8 cellular contexts compared by ENCODE assay signal in the genomic region with DNA sequence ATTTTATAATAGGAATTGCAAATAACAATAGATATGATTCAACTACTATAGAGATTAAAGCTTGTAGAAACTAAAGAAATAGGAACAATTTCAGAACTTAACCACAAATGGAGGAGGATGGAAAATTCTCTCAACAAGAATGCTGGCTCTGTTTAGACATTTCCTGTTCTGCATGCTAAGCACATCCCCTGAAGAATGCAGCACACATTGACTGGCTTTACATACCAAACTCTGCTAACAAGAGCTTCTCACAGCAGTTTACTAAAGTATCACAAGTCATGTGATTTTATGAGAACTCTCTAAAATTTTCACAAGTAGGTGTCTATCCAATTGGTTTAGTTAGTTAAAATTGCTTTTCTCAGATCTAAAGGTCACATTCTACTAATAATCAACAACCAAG.
DNase-seq lines count a peak whose midpoint lies in the region; ATAC-seq and TF ChIP-seq lines count a peak whose summit lies in the region.
"Had no signal": no experiment of that assay in that cellular context is flagged by ENCODE, and none has a peak within 500 bp of the region (broad histone marks: within the 10 kb centered on the region; RNA-seq: fewer than 3 reads in every experiment).

No MANE protein-coding gene starts in this region.

- H3K36me3 Mint-ChIP-seq in stimulated activated naive B cell treated with anti-CD40 and anti-IgM and Interleukin-4, amounts not matched to agents 10 μg/mL and 1 μg/mL and 100 μg/mL, for 72 hours: peaks cover 34 to 45% of the 10 kb centered on the region in 2 donors
- H3K36me3 Mint-ChIP-seq in activated CD4-positive, alpha-beta memory T cell treated with anti-CD3 and anti-CD28 coated beads, Interleukin-2, amount 10 ng/mL, durations not matched to agents 7 days and 5 days (ENCODE audit: low read depth): peaks cover 32% of the 10 kb centered on the region

- peaks cover 65% of the 10 kb centered on the region for H3K79me2 ChIP-seq in GM23248 (ENCODE audit: insufficient read depth)

- H3K9me3 ChIP-seq in GM23248 (ENCODE audit: low read depth) (no peaks in the 10 kb centered on the region), SK-N-MC (ENCODE audit: low read depth, low read length) (no peaks in the 10 kb centered on the region), HAP-1 (no peaks in the 10 kb centered on the region)

- H3K4me2 ChIP-seq in GM23248 (ENCODE audit: unreplicated experiment): peak overlapping the region; percentile 46

- H3K27me3 ChIP-seq in GM23248 (replicated peaks; ENCODE audit: insufficient read depth) (no peaks in the 10 kb centered on the region), HAP-1 (ENCODE audit: low read depth) (no peaks in the 10 kb centered on the region)

- in situ Hi-C loops in GM23248 (cut with MboI): no loop called here
- in situ Hi-C loops in HAP-1 (cut with MboI; ENCODE audit: low sequenced_read_pairs): no loop called here

- no peaks in the 10 kb centered on the region for H3K9me3 Mint-ChIP-seq in stimulated activated naive B cell treated with anti-CD40 and anti-IgM and Interleukin-4, amounts not matched to agents 10 μg/mL and 1 μg/mL and 100 μg/mL, for 72 hours
- H3K9me3 Mint-ChIP-seq in activated CD4-positive, alpha-beta memory T cell treated with anti-CD3 and anti-CD28 coated beads, Interleukin-2, amount 10 ng/mL, durations not matched to agents 7 days and 5 days: no peaks in the 10 kb centered on the region

- H3F3A ChIP-seq in GM23248 (ENCODE audit: insufficient read depth): peaks cover 25% of the 10 kb centered on the region

- H3K4me1 ChIP-seq in GM23248 (ENCODE audit: insufficient read depth): peaks cover 17% of the 10 kb centered on the region
- peaks cover 4% of the 10 kb centered on the region for H3K4me1 ChIP-seq in HAP-1

- no peaks in the 10 kb centered on the region for H3K36me3 ChIP-seq in GM23248 (ENCODE audit: low read depth)
- 0 out of 2 replicates have a peak, but pooled peaks cover 3% of the 10 kb centered on the region for H3K36me3 ChIP-seq in SK-N-MC (ENCODE audit: insufficient read depth, low read length)
- H3K36me3 ChIP-seq in HAP-1 (replicated peaks): 0 out of 2 replicates have a peak, but pooled peaks cover 7% of the 10 kb centered on the region

- CTCF ChIA-PET in activated CD4-positive, alpha-beta memory T cell treated with anti-CD3 and anti-CD28 coated beads, Interleukin-2, amount 10 ng/mL, durations not matched to agents 7 days and 5 days (lab: Charles Lee): interaction anchor here (0.6 to 0.9 kb wide), 2 partner anchors 30 to 535 kb away, joined by 3 read pairs; no protein-coding TSS in a partner anchor

- H3K4me3 ChIP-seq in GM23248: no peak overlapping the region
- H3K4me3 ChIP-seq in SK-N-MC: peak overlapping the region; percentile 46; the same call in 1 of the 2 replicates
- no peak overlapping the region for H3K4me3 ChIP-seq in fibroblast of villous mesenchyme (ENCODE audit: low read depth, low read length)
- no peak overlapping the region for H3K4me3 ChIP-seq in HAP-1

- H3K4me3 Mint-ChIP-seq in stimulated activated naive B cell treated with anti-CD40 and anti-IgM and Interleukin-4, amounts not matched to agents 10 μg/mL and 1 μg/mL and 100 μg/mL, for 72 hours: no peak overlapping the region
- H3K4me3 Mint-ChIP-seq in activated CD4-positive, alpha-beta memory T cell treated with anti-CD3 and anti-CD28 coated beads, Interleukin-2, amount 10 ng/mL, durations not matched to agents 7 days and 5 days: no peak overlapping the region

- H3K9me2 ChIP-seq in GM23248 (ENCODE audit: insufficient read depth): no peaks in the 10 kb centered on the region

- H3K27ac ChIP-seq in GM23248 (peak overlapping the region; percentile 80), SK-N-MC (peak overlapping the region; percentile 91)

- H3K9ac ChIP-seq in GM23248 (peak overlapping the region; percentile 61), SK-N-MC (ENCODE audit: insufficient read length) (peak overlapping the region; percentile 34)

- ATAC-seq in stimulated activated naive B cell treated with anti-CD40 and anti-IgM and Interleukin-4, amounts not matched to agents 10 μg/mL and 1 μg/mL and 100 μg/mL, for 72 hours (replicated peaks): peak; percentile 56 to 64
- ATAC-seq in HG03520 (IDR thresholded peaks at IDR 0.05; ENCODE audit: unreplicated experiment): no peak

- TF ChIP-seq CTCF in fibroblast of villous mesenchyme (IDR thresholded peaks at IDR 0.05; ENCODE audit: insufficient read depth, low read depth, low read length): no peak

- peaks cover 16 to 39% of the 10 kb centered on the region in 2 donors for H3K4me1 Mint-ChIP-seq in stimulated activated naive B cell treated with anti-CD40 and anti-IgM and Interleukin-4, amounts not matched to agents 10 μg/mL and 1 μg/mL and 100 μg/mL, for 72 hours
- H3K4me1 Mint-ChIP-seq in activated CD4-positive, alpha-beta memory T cell treated with anti-CD3 and anti-CD28 coated beads, Interleukin-2, amount 10 ng/mL, durations not matched to agents 7 days and 5 days: peaks cover 5% of the 10 kb centered on the region

- H4K20me1 ChIP-seq in GM23248 (ENCODE audit: insufficient read depth): no peaks in the 10 kb centered on the region

- POLR2A ChIA-PET in activated CD4-positive, alpha-beta memory T cell treated with anti-CD3 and anti-CD28 coated beads, Interleukin-2, amount 10 ng/mL, durations not matched to agents 7 days and 5 days (lab: Charles Lee): no interaction called here

- H3K27ac Mint-ChIP-seq in stimulated activated naive B cell treated with anti-CD40 and anti-IgM and Interleukin-4, amounts not matched to agents 10 μg/mL and 1 μg/mL and 100 μg/mL, for 72 hours: no peak overlapping the region
- H3K27ac Mint-ChIP-seq in activated CD4-positive, alpha-beta memory T cell treated with anti-CD3 and anti-CD28 coated beads, Interleukin-2, amount 10 ng/mL, durations not matched to agents 7 days and 5 days: no peak overlapping the region

- DNase-seq in GM23248: peak; percentile 89
- peak; percentile 69 for DNase-seq in SK-N-MC (ENCODE audit: low read depth, low spot score)
- DNase-seq in fibroblast of villous mesenchyme (ENCODE audit: low read depth): peak; percentile 86
- no peak for DNase-seq in stimulated activated naive B cell treated with anti-CD40 and anti-IgM and Interleukin-4, amounts not matched to agents 10 μg/mL and 1 μg/mL and 100 μg/mL, for 72 hours
- no peak for DNase-seq in activated CD4-positive, alpha-beta memory T cell treated with anti-CD3 and anti-CD28 coated beads, Interleukin-2, amount 10 ng/mL, durations not matched to agents 7 days and 5 days
- no peak for DNase-seq in HAP-1 (ENCODE audit: low spot score in 2 of 2)
- DNase-seq: activated CD4-positive, alpha-beta T cell treated with anti-CD3 and anti-CD28 coated beads for 1 hour had no signal

- no peak overlapping the region for H2AFZ ChIP-seq in GM23248

- no peaks in the 10 kb centered on the region for H3K27me3 Mint-ChIP-seq in stimulated activated naive B cell treated with anti-CD40 and anti-IgM and Interleukin-4, amounts not matched to agents 10 μg/mL and 1 μg/mL and 100 μg/mL, for 72 hours
- no peaks in the 10 kb centered on the region for H3K27me3 Mint-ChIP-seq in activated CD4-positive, alpha-beta memory T cell treated with anti-CD3 and anti-CD28 coated beads, Interleukin-2, amount 10 ng/mL, durations not matched to agents 7 days and 5 days

Comparison
In these comparisons a context has a peak if more than half of its experiments do, and no peak if none do; other contexts are left out.
1. DNase-seq: peak in GM23248 (single experiment), SK-N-MC (single experiment) and fibroblast of villous mesenchyme (single experiment); none in stimulated activated naive B cell treated with anti-CD40 and anti-IgM and Interleukin-4, amounts not matched to agents 10 μg/mL and 1 μg/mL and 100 μg/mL, for 72 hours (single experiment), activated CD4-positive, alpha-beta memory T cell treated with anti-CD3 and anti-CD28 coated beads, Interleukin-2, amount 10 ng/mL, durations not matched to agents 7 days and 5 days (single experiment) and HAP-1 (0 of 2).